In the genomic region with DNA sequence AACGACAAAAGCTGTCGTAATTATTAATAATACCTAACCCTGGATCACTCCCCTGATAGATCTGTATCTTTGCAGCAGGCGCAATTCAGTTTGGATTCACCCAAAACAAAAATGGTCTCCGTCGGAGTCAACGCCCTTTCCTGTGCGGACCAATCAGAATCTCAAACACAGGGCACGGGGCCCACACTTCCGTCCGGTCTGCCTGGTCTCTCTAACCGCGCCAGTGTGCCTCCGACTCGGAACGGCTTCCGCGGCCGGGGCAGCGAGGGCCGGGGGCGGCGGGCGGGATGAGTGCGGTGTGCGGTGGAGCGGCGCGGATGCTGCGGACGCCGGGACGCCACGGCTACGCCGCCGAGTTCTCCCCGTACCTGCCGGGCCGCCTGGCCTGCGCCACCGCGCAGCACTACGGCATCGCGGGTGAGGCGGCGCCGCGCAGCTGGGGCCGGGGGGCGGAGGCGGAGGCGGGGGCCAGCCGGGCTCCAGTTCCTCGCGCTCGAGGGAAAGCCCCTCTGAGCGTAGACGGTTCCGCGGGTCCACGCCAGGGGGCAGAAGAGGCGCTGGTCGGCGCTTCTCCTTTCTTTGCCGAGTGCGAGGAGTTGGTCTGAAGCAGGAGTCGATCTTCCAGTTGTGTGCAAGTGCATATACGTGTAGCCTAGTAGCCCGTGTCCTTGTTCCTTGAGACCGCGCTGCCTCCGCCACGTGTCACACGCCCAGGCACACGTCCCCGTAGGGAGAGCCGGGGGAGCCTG, we compare ENCODE assay signal across 8 cellular contexts. TPM values are rescaled to one million over a fixed set of nuclear protein-coding genes. Genes with fewer than 3 reads are reported as not detected.
DNase-seq lines count a peak whose midpoint lies in the region; ATAC-seq lines count a peak whose summit lies in the region.

A gene with protein sequence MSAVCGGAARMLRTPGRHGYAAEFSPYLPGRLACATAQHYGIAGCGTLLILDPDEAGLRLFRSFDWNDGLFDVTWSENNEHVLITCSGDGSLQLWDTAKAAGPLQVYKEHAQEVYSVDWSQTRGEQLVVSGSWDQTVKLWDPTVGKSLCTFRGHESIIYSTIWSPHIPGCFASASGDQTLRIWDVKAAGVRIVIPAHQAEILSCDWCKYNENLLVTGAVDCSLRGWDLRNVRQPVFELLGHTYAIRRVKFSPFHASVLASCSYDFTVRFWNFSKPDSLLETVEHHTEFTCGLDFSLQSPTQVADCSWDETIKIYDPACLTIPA (plus strand): TSS at position 214 of the 749 bp plus-strand sequence. CDS start 74 bp downstream, at position 288.

- DNase-seq in C1 segment of cervical spinal cord (lab: John Stamatoyannopoulos, UW) (peak; percentile 39 to 96 (median 88)), GM19240 (ENCODE audit: insufficient read length, low spot score) (peak; percentile 68), NCI-H510A treated with DMSO at 0.1 percent for 48 hours (lab: John Stamatoyannopoulos, UW) (peak; percentile 64), cortex of kidney (lab: John Stamatoyannopoulos, UW) (peak; percentile 10), left colon (peak; percentile 91)
- peak; percentile 96 for DNase-seq in activated CD4-positive, alpha-beta T cell treated with anti-CD3 and anti-CD28 coated beads, Interleukin-2, amount 10 ng/mL, durations not matched to agents 24 days and 14 days
- peak; percentile 80 to 81 for DNase-seq in stimulated activated CD4-positive, alpha-beta T cell treated with anti-CD3 and anti-CD28 coated beads, Interleukin-1b, Interleukin-23, amount 100 ng/mL, for 4 hours (ENCODE audit: low read depth in 2 of 2)

- peaks cover 18% of the 10 kb centered on the region for H3K4me1 Mint-ChIP-seq in activated CD4-positive, alpha-beta T cell treated with anti-CD3 and anti-CD28 coated beads, Interleukin-2, amount 10 ng/mL, durations not matched to agents 24 days and 14 days

- ATAC-seq in HG03457 (IDR thresholded peaks at IDR 0.05; ENCODE audit: unreplicated experiment) = peak; percentile 92
- ATAC-seq in left colon = peak; percentile 94

- intact Hi-C loops in activated CD4-positive, alpha-beta T cell treated with anti-CD3 and anti-CD28 coated beads, Interleukin-2, amount 10 ng/mL, durations not matched to agents 24 days and 14 days (cut with micrococcal nuclease) = loop anchor here (1.0 to 10.0 kb wide), 2 partner anchors 29 to 392 kb away; a partner anchor contains a TSS
- intact Hi-C loops in left colon (cut with DNase I, micrococcal nuclease) = no loop called here

- peak within 1 kb of the TSS; percentile 96 for H3K27ac Mint-ChIP-seq in activated CD4-positive, alpha-beta T cell treated with anti-CD3 and anti-CD28 coated beads, Interleukin-2, amount 10 ng/mL, durations not matched to agents 24 days and 14 days

- peak within 1 kb of the TSS; percentile 95 for H3K4me3 Mint-ChIP-seq in activated CD4-positive, alpha-beta T cell treated with anti-CD3 and anti-CD28 coated beads, Interleukin-2, amount 10 ng/mL, durations not matched to agents 24 days and 14 days

- H3K27me3 Mint-ChIP-seq in activated CD4-positive, alpha-beta T cell treated with anti-CD3 and anti-CD28 coated beads, Interleukin-2, amount 10 ng/mL, durations not matched to agents 24 days and 14 days = peaks cover 6% of the 10 kb centered on the region

- H3K36me3 Mint-ChIP-seq in activated CD4-positive, alpha-beta T cell treated with anti-CD3 and anti-CD28 coated beads, Interleukin-2, amount 10 ng/mL, durations not matched to agents 24 days and 14 days (ENCODE audit: low read depth) = peaks cover 23% of the 10 kb centered on the region

- no peaks in the 10 kb centered on the region for H3K9me3 Mint-ChIP-seq in activated CD4-positive, alpha-beta T cell treated with anti-CD3 and anti-CD28 coated beads, Interleukin-2, amount 10 ng/mL, durations not matched to agents 24 days and 14 days

RNA-seq across cellular contexts. Expression of the gene that starts here (rescaled TPM):
- 4.3 and 5.4 TPM in 2 replicates for total RNA-seq in activated CD4-positive, alpha-beta T cell treated with anti-CD3 and anti-CD28 coated beads, Interleukin-2, amount 10 ng/mL, durations not matched to agents 24 days and 14 days
- 10 to 100 TPM in 1 of 2 donors, 1 to 10 TPM in 1; 9.0 to 11.0 TPM for total RNA-seq in left colon

Comparison
In these comparisons a context has a peak if more than half of its experiments do, and no peak if none do; other contexts are left out.
1. Peak in every context shown above with its lines: DNase-seq and ATAC-seq.
2. DNase-seq: peak in every context shown above with its lines; median percentile 96 in activated CD4-positive, alpha-beta T cell treated with anti-CD3 and anti-CD28 coated beads, Interleukin-2, amount 10 ng/mL, durations not matched to agents 24 days and 14 days; 91 in left colon; 88 in C1 segment of cervical spinal cord; 80 in stimulated activated CD4-positive, alpha-beta T cell treated with anti-CD3 and anti-CD28 coated beads, Interleukin-1b, Interleukin-23, amount 100 ng/mL, for 4 hours; 68 in GM19240; 64 in NCI-H510A treated with DMSO at 0.1 percent for 48 hours; 10 in cortex of kidney.